Comparison of ENCODE assay signal across 27 cellular contexts in genomic region chr3:127493924-127494646, GRCh38.
DNase-seq lines count a peak whose midpoint lies in the region; ATAC-seq, FAIRE-seq and TF ChIP-seq lines count a peak whose summit lies in the region.
"Had no signal": no experiment of that assay in that cellular context is flagged by ENCODE, and none has a peak within 500 bp of the region (broad histone marks: within the 10 kb centered on the region; RNA-seq: fewer than 3 reads in every experiment).

No MANE protein-coding gene starts in this region.

- TF ChIP-seq POLR2A in upper lobe of left lung (IDR thresholded peaks at IDR 0.05): no peak

- TF ChIP-seq CTCF in bronchial epithelial cell (IDR thresholded peaks at IDR 0.05; ENCODE audit: insufficient read depth, low read length, severe bottlenecking): no peak
- TF ChIP-seq CTCF in upper lobe of left lung (IDR thresholded peaks at IDR 0.05): no peak

- H3K27me3 Mint-ChIP-seq in stimulated activated naive CD8-positive, alpha-beta T cell treated with anti-CD3 and anti-CD28 coated beads, Interleukin-15, amount 100 ng/mL, for 72 hours: peaks cover 79% of the 10 kb centered on the region

- no peaks in the 10 kb centered on the region for H3K4me1 ChIP-seq in upper lobe of left lung
- H3K4me1 ChIP-seq: HAP-1 had no signal

- H3K27me3 ChIP-seq in bronchial epithelial cell (ENCODE audit: control insufficient read depth, insufficient read depth, low read length) (no peaks in the 10 kb centered on the region), upper lobe of left lung (no peaks in the 10 kb centered on the region)
- H3K27me3 ChIP-seq: MG63 had no signal

- WGBS in upper lobe of left lung, 2 donors: 85 to 87% methylated on average over 3 to 4 of the region's 4 CpGs

- no peaks in the 10 kb centered on the region for H3K4me1 Mint-ChIP-seq in stimulated activated naive CD8-positive, alpha-beta T cell treated with anti-CD3 and anti-CD28 coated beads, Interleukin-15, amount 100 ng/mL, for 72 hours
- H3K4me1 Mint-ChIP-seq: CD4-positive, alpha-beta memory T cell had no signal

- H3K9me3 ChIP-seq in iPS-18c (ENCODE audit: control insufficient read depth, insufficient read depth, low read length) (peaks cover 8% of the 10 kb centered on the region), upper lobe of left lung (no peaks in the 10 kb centered on the region)
- H3K9me3 ChIP-seq: HAP-1 had no signal

- H3K9me3 Mint-ChIP-seq in stimulated activated naive CD8-positive, alpha-beta T cell treated with anti-CD3 and anti-CD28 coated beads, Interleukin-15, amount 100 ng/mL, for 72 hours: peaks cover 0 to 2% of the 10 kb centered on the region in 2 donors
- H3K9me3 Mint-ChIP-seq: HFFc6 had no signal

- H3K27ac ChIP-seq in upper lobe of left lung: no peak overlapping the region
- H3K27ac ChIP-seq: GM23248, RWPE1 had no signal

- TF ChIP-seq EP300 in upper lobe of left lung (IDR thresholded peaks at IDR 0.05): no peak

- no peak overlapping the region for H3K4me3 ChIP-seq in bronchial epithelial cell (ENCODE audit: low read depth, low read length)
- H3K4me3 ChIP-seq in iPS-18c (ENCODE audit: insufficient read depth, low read depth, low read length): peak overlapping the region; percentile 9; the same call in 1 of the 2 replicates
- H3K4me3 ChIP-seq in upper lobe of left lung: no peak overlapping the region
- H3K4me3 ChIP-seq: GM23248, HAP-1, MG63 had no signal

- ATAC-seq in stimulated activated naive CD8-positive, alpha-beta T cell treated with anti-CD3 and anti-CD28 coated beads, Interleukin-15, amount 100 ng/mL, for 72 hours: peak; percentile 63
- ATAC-seq in stimulated activated naive CD8-positive, alpha-beta T cell treated with anti-CD3 and anti-CD28 coated beads, Interleukin-15, Interleukin-2, amounts not matched to agents 100 U/mL and 50 U/mL, for 24 hours: no peak
- no peak for ATAC-seq in upper lobe of left lung (ENCODE audit: low FRiP score in 2 of 2)

- no peak overlapping the region for H3K4me3 Mint-ChIP-seq in stimulated activated naive CD8-positive, alpha-beta T cell treated with anti-CD3 and anti-CD28 coated beads, Interleukin-15, amount 100 ng/mL, for 72 hours
- H3K4me3 Mint-ChIP-seq: CD4-positive, alpha-beta memory T cell; HFFc6 had no signal

- no peak overlapping the region for H3K27ac Mint-ChIP-seq in stimulated activated naive CD8-positive, alpha-beta T cell treated with anti-CD3 and anti-CD28 coated beads, Interleukin-15, amount 100 ng/mL, for 72 hours
- H3K27ac Mint-ChIP-seq: CD4-positive, alpha-beta memory T cell; HFFc6 had no signal

- no peaks in the 10 kb centered on the region for H3K36me3 ChIP-seq in bronchial epithelial cell (ENCODE audit: control insufficient read depth, insufficient read depth, low read length)
- H3K36me3 ChIP-seq in upper lobe of left lung: no peaks in the 10 kb centered on the region
- H3K36me3 ChIP-seq: HAP-1, MG63 had no signal

- FAIRE-seq in bronchial epithelial cell (lab: Jason Lieb, UNC): peak; percentile 52
- FAIRE-seq: A204.1, G401.6 had no signal

- no peak for DNase-seq in stimulated activated naive CD8-positive, alpha-beta T cell treated with anti-CD3 and anti-CD28 coated beads, Interleukin-15, amount 100 ng/mL, for 72 hours
- no peak for DNase-seq in stimulated activated naive CD8-positive, alpha-beta T cell treated with anti-CD3 and anti-CD28 coated beads, Interleukin-15, Interleukin-2, amounts not matched to agents 100 U/mL and 50 U/mL, for 24 hours
- DNase-seq in bronchial epithelial cell (ENCODE audit: low read depth) (no peak), upper lobe of left lung (no peak), NK-92 (lab: John Stamatoyannopoulos, UW; ENCODE audit: unreplicated experiment) (no peak), Ammon's horn (ENCODE audit: low spot score) (no peak), NCI-H345 treated with DMSO at 0.1 percent for 48 hours (lab: John Stamatoyannopoulos, UW; ENCODE audit: unreplicated experiment) (no peak)
- DNase-seq: C1 segment of cervical spinal cord; CD4-positive, alpha-beta memory T cell; COR-L47; DMS53; GM23248; HFFc6; KBM-7; MG63; NCI-H1105 treated with DMSO at 0.1 percent for 48 hours; NCI-H146; NCI-H2029; NCI-H446 treated with DMSO at 0.1 percent for 48 hours; NCI-H526; NCI-H82; SHP77 had no signal
